1 cellular context compared by ENCODE assay signal in genomic region chr5:27511061-27511460, GRCh38.
TF ChIP-seq lines count a peak whose summit lies in the region.

No MANE protein-coding gene starts in this region.

TF ChIP-seq in HEK293, 187 proteins besides CTCF, POLR2A, EP300 and RAD21 (continued from another document):
- peak; percentile 66 for TF ChIP-seq ATF2 (tag by site-specific recombination; IDR thresholded peaks at IDR 0.05; ENCODE audit: low read depth)
- TF ChIP-seq ZNF561 (tag by site-specific recombination; IDR thresholded peaks at IDR 0.05; ENCODE audit: borderline replicate concordance) = peak; percentile 77; the same call in 1 of the 2 replicates
- TF ChIP-seq ZNF132 (tag by site-specific recombination; IDR thresholded peaks at IDR 0.05; ENCODE audit: borderline replicate concordance) = no peak
- peak; percentile 84 for TF ChIP-seq ZNF843 (tag by site-specific recombination; IDR thresholded peaks at IDR 0.05)
- TF ChIP-seq BCL11A (tag by site-specific recombination; IDR thresholded peaks at IDR 0.05; ENCODE audit: low read depth) = 0 out of 2 replicates have a peak, but pooled peaks have one; percentile 62
- TF ChIP-seq ZNF239 (tag by site-specific recombination; IDR thresholded peaks at IDR 0.05) = no peak
- no peak for TF ChIP-seq MYNN (tag by site-specific recombination; IDR thresholded peaks at IDR 0.05; ENCODE audit: borderline replicate concordance)
- TF ChIP-seq GLI4 (tag by site-specific recombination; IDR thresholded peaks at IDR 0.05) = no peak
- no peak for TF ChIP-seq ZNF76 (tag by site-specific recombination; IDR thresholded peaks at IDR 0.05; ENCODE audit: borderline replicate concordance, low read depth)
- peak; percentile 91 for TF ChIP-seq HIC1 (tag by site-specific recombination; IDR thresholded peaks at IDR 0.05)
- TF ChIP-seq YY1 (tag by site-specific recombination; IDR thresholded peaks at IDR 0.05) = peak; percentile 60; the same call in 1 of the 2 replicates
- 0 out of 2 replicates have a peak, but pooled peaks have one; percentile 4 for TF ChIP-seq ZNF654 (tag by site-specific recombination; IDR thresholded peaks at IDR 0.05; ENCODE audit: low read depth)
- 0 out of 2 replicates have a peak, but pooled peaks have one; percentile 13 for TF ChIP-seq ZNF426 (tag by site-specific recombination; IDR thresholded peaks at IDR 0.05)
- TF ChIP-seq ZBTB17 (tag by site-specific recombination; IDR thresholded peaks at IDR 0.05) = no peak
- no peak for TF ChIP-seq GLI2 (tag by site-specific recombination; IDR thresholded peaks at IDR 0.05; ENCODE audit: borderline replicate concordance, low read depth)
- TF ChIP-seq ZNF280D (tag by site-specific recombination; IDR thresholded peaks at IDR 0.05) = no peak
- peak; percentile 28; the same call in 1 of the 2 replicates for TF ChIP-seq ZBTB8A (tag by site-specific recombination; IDR thresholded peaks at IDR 0.05)
- peak; percentile 90 for TF ChIP-seq TCF7L2 (IDR thresholded peaks at IDR 0.05; ENCODE audit: borderline replicate concordance, low read depth, low read length)
- peak; percentile 94 for TF ChIP-seq BCL11B (tag by site-specific recombination; IDR thresholded peaks at IDR 0.05; ENCODE audit: low read depth)
- TF ChIP-seq PRDM4 (tag by site-specific recombination; IDR thresholded peaks at IDR 0.05) = peak; percentile 73; the same call in 1 of the 2 replicates
